ENCODE assay signal across 26 cellular contexts in the genomic region with DNA sequence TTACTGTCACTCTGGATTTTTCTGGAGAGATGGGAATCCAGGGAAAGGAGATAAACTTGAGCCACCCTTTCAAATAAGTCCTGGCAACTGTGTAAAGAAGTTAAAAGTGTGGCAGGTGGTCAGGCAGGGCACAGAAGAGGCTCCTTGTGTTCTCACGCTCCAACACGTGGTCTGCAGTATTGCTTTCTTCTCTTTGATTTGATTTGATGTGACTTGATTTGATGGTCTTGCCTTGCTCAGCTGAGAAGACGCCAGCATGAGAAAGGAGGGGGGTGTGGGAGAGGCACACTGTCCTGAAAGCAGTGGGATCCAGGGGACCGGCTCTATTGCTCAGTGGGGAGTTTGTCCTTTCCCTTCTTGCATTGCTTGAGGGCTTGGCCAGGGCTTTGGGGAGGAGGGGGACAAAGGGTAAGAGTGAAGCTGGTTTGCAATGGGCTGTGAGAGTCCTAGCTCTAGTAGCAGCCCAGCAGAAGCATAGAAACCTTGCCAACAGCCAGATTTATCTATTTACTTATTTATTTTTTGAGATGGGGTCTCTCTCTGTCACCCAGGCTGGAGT.
"Had no signal": no experiment of that assay in that cellular context is flagged by ENCODE, and none has a peak within 500 bp of the region (broad histone marks: within the 10 kb centered on the region; RNA-seq: fewer than 3 reads in every experiment).

No MANE protein-coding gene starts in this region.

- H3K36me3 Mint-ChIP-seq: activated CD8-positive, alpha-beta memory T cell treated with anti-CD3 and anti-CD28 coated beads, Interleukin-2, amount 10 ng/mL, durations not matched to agents 7 days and 5 days; activated naive CD4-positive, alpha-beta T cell treated with anti-CD3 and anti-CD28 coated beads, Interleukin-2, amount 50 U/mL, for 72 hours had no signal

- DNase-seq: activated CD4-positive, alpha-beta T cell treated with anti-CD3 and anti-CD28 coated beads for 48 hours; activated CD4-positive, alpha-beta T cell treated with anti-CD3 and anti-CD28 coated beads, Interleukin-2, amount 50 U/mL, for 48 hours; activated CD4-positive, CD25-positive, alpha-beta regulatory T cell treated with anti-CD3 and anti-CD28 coated beads, Interleukin-2, amount 50 U/mL, for 72 hours; activated CD8-positive, alpha-beta memory T cell treated with anti-CD3 and anti-CD28 coated beads, Interleukin-2, amount 10 ng/mL, durations not matched to agents 7 days and 5 days; activated effector memory CD4-positive, alpha-beta T cell treated with Interleukin-2 at 50 U/mL for 16 hours; activated naive CD4-positive, alpha-beta T cell; activated naive CD8-positive, alpha-beta T cell treated with anti-CD3 and anti-CD28 coated beads, Interleukin-2, amount 50 U/mL, for 24 hours; activated T-cell treated with anti-CD3 and anti-CD28 coated beads, Interleukin-2, amount 50 U/mL, for 24 hours; amniotic stem cell; brain microvascular endothelial cell; cerebellar nuclear complex; KG1; NCI-H1048; NCI-H146; NCI-H187 treated with DMSO at 0.1 percent for 48 hours; NCI-H2081 treated with DMSO at 0.1 percent for 48 hours; NCI-H69; NK-92 treated with Interleukin-12 subunit alpha and Interleukin-12 subunit beta, amount 100 ng/mL, for 24 hours; Peyer's patch; SHP77 had no signal

- H3K27ac ChIP-seq: ascending aorta, brain microvascular endothelial cell, cardiac muscle cell, Peyer's patch, SJSA1 had no signal

- H3K27ac Mint-ChIP-seq: activated CD8-positive, alpha-beta memory T cell treated with anti-CD3 and anti-CD28 coated beads, Interleukin-2, amount 10 ng/mL, durations not matched to agents 7 days and 5 days; activated naive CD4-positive, alpha-beta T cell treated with anti-CD3 and anti-CD28 coated beads, Interleukin-2, amount 50 U/mL, for 72 hours; activated naive CD8-positive, alpha-beta T cell treated with anti-CD3 and anti-CD28 coated beads, Interleukin-2, amount 50 U/mL, for 24 hours; activated T-cell treated with anti-CD3 and anti-CD28 coated beads, Interleukin-2, amount 50 U/mL, for 24 hours; activated T-helper 1 cell treated with anti-CD3 and anti-CD28 coated beads, Interleukin-12 subunit alpha, Interleukin-12 subunit beta, Interleukin-2, Interleukin-4 antibody, amounts not matched to agents 30 ng/mL and 10 ng/mL and 1 ng/mL, durations not matched to agents 14 hours and 24 hours and 36 hours; T-helper 1 cell treated with Interleukin-12 subunit alpha and Interleukin-12 subunit beta and Interleukin-4 antibody, amounts not matched to agents 30 μg/mL and 1 μg/mL, for 36 hours had no signal

- H3K9me3 ChIP-seq: ascending aorta, Peyer's patch, SJSA1 had no signal

- H3K4me1 ChIP-seq: ascending aorta, Peyer's patch had no signal

- H3K4me1 Mint-ChIP-seq: activated CD8-positive, alpha-beta memory T cell treated with anti-CD3 and anti-CD28 coated beads, Interleukin-2, amount 10 ng/mL, durations not matched to agents 7 days and 5 days; activated naive CD8-positive, alpha-beta T cell treated with anti-CD3 and anti-CD28 coated beads, Interleukin-2, amount 50 U/mL, for 24 hours had no signal

- H3K4me3 Mint-ChIP-seq: activated CD8-positive, alpha-beta memory T cell treated with anti-CD3 and anti-CD28 coated beads, Interleukin-2, amount 10 ng/mL, durations not matched to agents 7 days and 5 days; activated naive CD8-positive, alpha-beta T cell treated with anti-CD3 and anti-CD28 coated beads, Interleukin-2, amount 50 U/mL, for 24 hours; activated T-cell treated with anti-CD3 and anti-CD28 coated beads, Interleukin-2, amount 50 U/mL, for 24 hours; activated T-helper 1 cell treated with anti-CD3 and anti-CD28 coated beads, Interleukin-12 subunit alpha, Interleukin-12 subunit beta, Interleukin-2, Interleukin-4 antibody, amounts not matched to agents 30 ng/mL and 10 ng/mL and 1 ng/mL, durations not matched to agents 14 hours and 24 hours and 36 hours; T-helper 1 cell treated with Interleukin-12 subunit alpha and Interleukin-12 subunit beta and Interleukin-4 antibody, amounts not matched to agents 30 μg/mL and 1 μg/mL, for 36 hours had no signal

- H3K4me3 ChIP-seq: ascending aorta, cardiac muscle cell, Peyer's patch, SJSA1 had no signal

- H3K27me3 ChIP-seq: ascending aorta, brain microvascular endothelial cell, cardiac muscle cell, Peyer's patch, SJSA1 had no signal

- H3K36me3 ChIP-seq: ascending aorta, brain microvascular endothelial cell, cardiac muscle cell, Peyer's patch, SJSA1 had no signal

- H3K9me3 Mint-ChIP-seq: activated naive CD4-positive, alpha-beta T cell treated with anti-CD3 and anti-CD28 coated beads, Interleukin-2, amount 50 U/mL, for 72 hours; activated naive CD8-positive, alpha-beta T cell treated with anti-CD3 and anti-CD28 coated beads, Interleukin-2, amount 50 U/mL, for 24 hours; activated T-cell treated with anti-CD3 and anti-CD28 coated beads, Interleukin-2, amount 50 U/mL, for 24 hours; activated T-helper 1 cell treated with anti-CD3 and anti-CD28 coated beads, Interleukin-12 subunit alpha, Interleukin-12 subunit beta, Interleukin-2, Interleukin-4 antibody, amounts not matched to agents 30 ng/mL and 10 ng/mL and 1 ng/mL, durations not matched to agents 14 hours and 24 hours and 36 hours; T-helper 1 cell treated with Interleukin-12 subunit alpha and Interleukin-12 subunit beta and Interleukin-4 antibody, amounts not matched to agents 30 μg/mL and 1 μg/mL, for 36 hours had no signal
